In genomic region chr13:48783181-48783630, GRCh38 we compare ENCODE assay signal across 11 cellular contexts.
DNase-seq lines count a peak whose midpoint lies in the region; FAIRE-seq and TF ChIP-seq lines count a peak whose summit lies in the region.
"Had no signal": no experiment of that assay in that cellular context is flagged by ENCODE, and none has a peak within 500 bp of the region (broad histone marks: within the 10 kb centered on the region; RNA-seq: fewer than 3 reads in every experiment).

No MANE protein-coding gene starts in this region.

- no TSS peak for BruUV-seq in endothelial cell of umbilical vein (replicated peaks; lab: Mats Ljungman, UMichigan)

- H3K4me1 ChIP-seq in endothelial cell of umbilical vein (ENCODE audit: control insufficient read depth, extremely low read depth, insufficient read depth, low read length) (no peaks in the 10 kb centered on the region), neutrophil (ENCODE audit: control insufficient read depth in 1 of 2, insufficient read depth in 1 of 2, low read depth in 1 of 2, low read length in 1 of 2) (peaks cover 33 to 40% of the 10 kb centered on the region in 2 experiments), mesendoderm (ENCODE audit: control insufficient read depth, low read depth, low read length) (no peaks in the 10 kb centered on the region)

- H3K9me1 ChIP-seq in endothelial cell of umbilical vein (replicated peaks; ENCODE audit: control insufficient read depth, extremely low read depth, insufficient read depth, low read length) = no peaks in the 10 kb centered on the region

- intact Hi-C loops in endothelial cell of umbilical vein (cut with micrococcal nuclease) = no loop called here

- H4K20me1 ChIP-seq in endothelial cell of umbilical vein (replicated peaks; ENCODE audit: control insufficient read depth, extremely low read depth, insufficient read depth, low read length) = no peaks in the 10 kb centered on the region

- H2BK120ac ChIP-seq in mesendoderm (ENCODE audit: low read depth, low read length) = no peak overlapping the region

- H3K9me3 ChIP-seq in endothelial cell of umbilical vein (replicated peaks; ENCODE audit: control insufficient read depth, insufficient read depth, low read length) (no peaks in the 10 kb centered on the region), neutrophil (no peaks in the 10 kb centered on the region)

- no peak overlapping the region for H3K4me2 ChIP-seq in endothelial cell of umbilical vein (ENCODE audit: insufficient read depth, low read length)
- no peak overlapping the region for H3K4me2 ChIP-seq in mesendoderm (ENCODE audit: low read length)

- WGBS in mesendoderm (ENCODE audit: extremely low coverage, insufficient coverage, low lambda C conversion rate) = no CpG with 5 or more reads among the region's 7 CpGs

- H2BK15ac ChIP-seq in mesendoderm (replicated peaks; ENCODE audit: low read depth) = no peak overlapping the region

- CTCF ChIA-PET in endothelial cell of umbilical vein (lab: Charles Lee) (interaction anchor here (0.6 to 1.4 kb wide), 2 partner anchors 11 to 30 kb away, joined by 3 to 4 read pairs; no protein-coding TSS in a partner anchor), GM10248 (lab: Yijun Ruan, JAX) (interaction anchor here (1.1 to 3.9 kb wide), 2 partner anchors 13 to 16 kb away, joined by 3 to 27 read pairs; no protein-coding TSS in a partner anchor)

- TF ChIP-seq CTCF in endothelial cell of umbilical vein (IDR thresholded peaks at IDR 0.05; ENCODE audit: extremely low read depth in 1 of 2, insufficient read depth in 1 of 2, low read depth in 1 of 2, low read length in 2 of 2) = no peak
- TF ChIP-seq CTCF in neutrophil (IDR thresholded peaks at IDR 0.05) = peak; percentile 65
- no peak for TF ChIP-seq CTCF in GM10248 (IDR thresholded peaks at IDR 0.05; ENCODE audit: control extremely low read depth, extremely low read depth, low read depth, missing control alignments)

- H3K23ac ChIP-seq in mesendoderm (ENCODE audit: low read length) = no peak overlapping the region

- no peak overlapping the region for H2AK5ac ChIP-seq in mesendoderm (ENCODE audit: low read length)

- DNase-seq in DMS 273 treated with DMSO at 0.1 percent for 48 hours (lab: John Stamatoyannopoulos, UW) (peak; percentile 28), NCI-H510A (lab: John Stamatoyannopoulos, UW) (peak; percentile 0), endothelial cell of umbilical vein (ENCODE audit: low read depth, low spot score) (peak; percentile 34), GM10248 (ENCODE audit: extremely low spot score) (no peak), H7 (no peak), mesendoderm (no peak)
- DNase-seq in effector CD8-positive, alpha-beta T cell (lab: John Stamatoyannopoulos, UW) = no peak
- DNase-seq: NCI-H1930 had no signal

- no peak for FAIRE-seq in endothelial cell of umbilical vein (lab: Jason Lieb, UNC)
- FAIRE-seq: GM12892 had no signal

- no peak overlapping the region for H3K4me3 ChIP-seq in endothelial cell of umbilical vein (replicated peaks in 1 of 3; ENCODE audit: insufficient read depth in 1 of 3, low read depth in 1 of 3, low read length in 3 of 3)
- H3K4me3 ChIP-seq in neutrophil (ENCODE audit: low read depth in 1 of 2, low read length in 1 of 2) = peak overlapping the region; percentile 19 to 27
- no peak overlapping the region for H3K4me3 ChIP-seq in H7 (ENCODE audit: insufficient read depth, low read depth, low read length)
- H3K4me3 ChIP-seq in mesendoderm (ENCODE audit: low read length) = no peak overlapping the region
- H3K4me3 ChIP-seq: dorsolateral prefrontal cortex had no signal

- no peaks in the 10 kb centered on the region for H3K79me1 ChIP-seq in mesendoderm (ENCODE audit: low read length)

- TF ChIP-seq POLR2A in endothelial cell of umbilical vein (IDR thresholded peaks at IDR 0.05; ENCODE audit: low read depth, low read length) = no peak

- H2BK5ac ChIP-seq in mesendoderm (ENCODE audit: low read length) = no peak overlapping the region

- H3K36me3 ChIP-seq in endothelial cell of umbilical vein (ENCODE audit: control insufficient read depth in 2 of 2, extremely low read depth in 1 of 2, insufficient read depth in 2 of 2, low read length in 2 of 2) = no peaks in the 10 kb centered on the region
- no peaks in the 10 kb centered on the region for H3K36me3 ChIP-seq in neutrophil
- H3K36me3 ChIP-seq in H7 (replicated peaks; ENCODE audit: control insufficient read depth, insufficient read depth, low read length) = no peaks in the 10 kb centered on the region
- no peaks in the 10 kb centered on the region for H3K36me3 ChIP-seq in mesendoderm (ENCODE audit: control insufficient read depth, insufficient read depth, low read length)

- no peak overlapping the region for H3K4ac ChIP-seq in mesendoderm (ENCODE audit: low read depth, low read length)

- H3K27me3 ChIP-seq in endothelial cell of umbilical vein (ENCODE audit: control insufficient read depth in 2 of 2, insufficient read depth in 2 of 2, low read length in 2 of 2) (peaks cover 2 to 3% of the 10 kb centered on the region in 2 experiments), neutrophil (no peaks in the 10 kb centered on the region), H7 (ENCODE audit: control insufficient read depth, insufficient read depth, low read length) (no peaks in the 10 kb centered on the region), mesendoderm (ENCODE audit: insufficient read depth, low read length, poor library complexity) (no peaks in the 10 kb centered on the region)
- H3K27me3 ChIP-seq: dorsolateral prefrontal cortex had no signal

- no peak overlapping the region for H3K9ac ChIP-seq in endothelial cell of umbilical vein (replicated peaks; ENCODE audit: extremely low read depth, insufficient read depth, low read length)
- H3K9ac ChIP-seq in mesendoderm (ENCODE audit: low read length) = no peak overlapping the region

- H3K56ac ChIP-seq in mesendoderm (ENCODE audit: low read length) = no peak overlapping the region

- no peak overlapping the region for H4K5ac ChIP-seq in mesendoderm (ENCODE audit: low read length)

- POLR2A ChIA-PET in endothelial cell of umbilical vein (lab: Charles Lee) (no interaction called here), GM10248 (lab: Yijun Ruan, JAX) (no interaction called here)

- H3K27ac ChIP-seq in endothelial cell of umbilical vein (ENCODE audit: insufficient read depth, low read depth, low read length) = no peak overlapping the region
- H3K27ac ChIP-seq in neutrophil = peak overlapping the region; percentile 91
- no peak overlapping the region for H3K27ac ChIP-seq in mesendoderm (ENCODE audit: low read depth, low read length)

- H4K8ac ChIP-seq in mesendoderm (ENCODE audit: low read depth, low read length) = no peak overlapping the region

- no peak overlapping the region for H3K18ac ChIP-seq in mesendoderm (ENCODE audit: low read length)

- H2AFZ ChIP-seq in endothelial cell of umbilical vein (ENCODE audit: low read depth, low read length) = no peak overlapping the region

- dilution Hi-C loops in endothelial cell of umbilical vein (cut with MboI; ENCODE audit: extremely low pct_ligation_motif_present, low sequenced_read_pairs) = no loop called here

- H3K79me2 ChIP-seq in endothelial cell of umbilical vein (ENCODE audit: control insufficient read depth, insufficient read depth, low read length) = no peaks in the 10 kb centered on the region
- H3K79me2 ChIP-seq in mesendoderm (ENCODE audit: control insufficient read depth, insufficient read depth, low read length) = no peaks in the 10 kb centered on the region

TF ChIP-seq in endothelial cell of umbilical vein, 7 proteins besides CTCF, POLR2A, EP300 and RAD21:
- TF ChIP-seq EZH2 (IDR thresholded peaks at IDR 0.05; ENCODE audit: borderline replicate concordance, low read depth, low read length, severe bottlenecking) = no peak
- TF ChIP-seq, protein P1, sequence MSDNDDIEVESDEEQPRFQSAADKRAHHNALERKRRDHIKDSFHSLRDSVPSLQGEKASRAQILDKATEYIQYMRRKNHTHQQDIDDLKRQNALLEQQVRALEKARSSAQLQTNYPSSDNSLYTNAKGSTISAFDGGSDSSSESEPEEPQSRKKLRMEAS (IDR thresholded peaks at IDR 0.05; ENCODE audit: insufficient read depth, insufficient read length) = no peak
- no peak for TF ChIP-seq POLR2AphosphoS5 (IDR thresholded peaks at IDR 0.05; ENCODE audit: insufficient read depth, low read depth, low read length)
- TF ChIP-seq FOS (IDR thresholded peaks at IDR 0.05; ENCODE audit: borderline replicate concordance, insufficient read depth, low read length) = no peak
- no peak for TF ChIP-seq GATA2 (IDR thresholded peaks at IDR 0.05; ENCODE audit: insufficient read depth, insufficient read length, low read depth, low read length)
- TF ChIP-seq MYC (IDR thresholded peaks at IDR 0.05; ENCODE audit: low read depth, low read length) = no peak
- TF ChIP-seq JUN (IDR thresholded peaks at IDR 0.05; ENCODE audit: borderline replicate concordance, insufficient read depth, insufficient read length, low read depth) = no peak
TF ChIP-seq in endothelial cell of umbilical vein: peak in this region for 0.

Comparison
In these comparisons a context has a peak if more than half of its experiments do, and no peak if none do; other contexts are left out.
1. DNase-seq: peak in DMS 273 treated with DMSO at 0.1 percent for 48 hours (single experiment), NCI-H510A (single experiment) and endothelial cell of umbilical vein (single experiment); none in GM10248 (single experiment), effector CD8-positive, alpha-beta T cell (single experiment), H7 (single experiment) and mesendoderm (single experiment).
2. H3K4me3 ChIP-seq: peak in neutrophil (2 of 2); none in endothelial cell of umbilical vein (0 of 3), H7 (single experiment) and mesendoderm (single experiment).